Comparison of ENCODE assay signal across 9 cellular contexts in genomic region chr14:95314609-95315008, GRCh38. TPM values are rescaled to one million over a fixed set of nuclear protein-coding genes. Genes with fewer than 3 reads are reported as not detected.
A peak's percentile ranks its signal among the peaks of the same experiment; 100 is the strongest.
DNase-seq lines count a peak whose midpoint lies in the region; ATAC-seq, FAIRE-seq and TF ChIP-seq lines count a peak whose summit lies in the region.
"Had no signal": no experiment of that assay in that cellular context is flagged by ENCODE, and none has a peak within 500 bp of the region (broad histone marks: within the 10 kb centered on the region; RNA-seq: fewer than 3 reads in every experiment).

No MANE protein-coding gene starts in this region.

- CTCF ChIA-PET in GM12878 (lab: Yijun Ruan, JAX) = interaction anchor here (1.1 kb wide), 1 partner anchor 131 kb away, joined by 3 read pairs; no protein-coding TSS in a partner anchor

- peak overlapping the region; percentile 38; the same call in 1 of the 2 replicates for H3K9ac ChIP-seq in GM12878 (ENCODE audit: control insufficient read depth, insufficient read depth, low read length)

- DNase-seq in A172 (ENCODE audit: low spot score) (peak; percentile 12), GM12878 (ENCODE audit: low read depth, low spot score) (peak; percentile 45), omental fat pad (ENCODE audit: low spot score) (no peak), LoVo (ENCODE audit: low spot score) (no peak), DMS 273 (lab: John Stamatoyannopoulos, UW; ENCODE audit: unreplicated experiment) (no peak), GOT3 (lab: John Stamatoyannopoulos, UW) (no peak)

- POLR2A ChIA-PET in GM12878 (lab: Charles Lee) = interaction anchor here (1.4 to 2.8 kb wide), 2 partner anchors 9 to 13 kb away, joined by 3 to 21 read pairs; no protein-coding TSS in a partner anchor

- TF ChIP-seq CTCF in GM12878 (IDR thresholded peaks at IDR 0.05 in 2 of 3, conservative IDR thresholded peaks at IDR 0.05 in 1 of 3; ENCODE audit: control insufficient read depth in 2 of 3, extremely low read depth in 1 of 3, insufficient read depth in 1 of 3, low read depth in 3 of 3, low read length in 3 of 3) (no peak), omental fat pad (IDR thresholded peaks at IDR 0.05) (no peak)

- peak in 1 of 2 experiments; percentile 36; a peak in 1 of 4 replicates for TF ChIP-seq EP300 in GM12878 (IDR thresholded peaks at IDR 0.05; ENCODE audit: borderline replicate concordance in 1 of 2, control insufficient read depth in 1 of 2, low read depth in 2 of 2, low read length in 2 of 2)

- 16% methylated on average over 6 of the region's 6 CpGs for whole genome bisulfite sequencing in GM12878 (ENCODE audit: insufficient coverage, insufficient replicate concordance, low lambda C conversion rate, missing lambda C conversion rate)

- peak; percentile 35 for FAIRE-seq in GM12878 (lab: Jason Lieb, UNC)

- no peaks in the 10 kb centered on the region; the same call in 2 of the 3 replicates for H3K9me3 ChIP-seq in GM12878 (replicated peaks; ENCODE audit: control insufficient read depth, insufficient read depth, low read length)

- no peaks in the 10 kb centered on the region for H3K27me3 ChIP-seq in GM12878 (replicated peaks in 1 of 2; ENCODE audit: control insufficient read depth in 2 of 2, insufficient read depth in 2 of 2, low read length in 1 of 2)

- TF ChIP-seq POLR2A in GM12878 (IDR thresholded peaks at IDR 0.05; ENCODE audit: low read depth, low read length) = no peak

- SMC1A ChIA-PET in GM12878 (lab: Charles Lee; ENCODE audit: uncharacterized antibody, unreplicated experiment) = interaction anchor here (0.7 to 3.7 kb wide), 4 partner anchors 10 to 59 kb away, joined by 3 to 19 read pairs (median 4); no protein-coding TSS in a partner anchor

- H3K27ac ChIP-seq in GM12878 (ENCODE audit: control insufficient read depth, insufficient read depth) = peak overlapping the region; percentile 22

- H3K36me3 ChIP-seq in GM12878 (ENCODE audit: control insufficient read depth in 2 of 2, insufficient read depth in 2 of 2, low read length in 1 of 2) = no peaks in the 10 kb centered on the region; a peak in 1 of 4 replicates

- ATAC-seq in GM19043 (IDR thresholded peaks at IDR 0.05; ENCODE audit: low read depth, unreplicated experiment) (peak; percentile 70), HG03460 (IDR thresholded peaks at IDR 0.05; ENCODE audit: unreplicated experiment) (peak; percentile 83), GM12878 (peak; percentile 89), omental fat pad (ENCODE audit: low FRiP score) (peak; percentile 68)

- TF ChIP-seq RAD21 in GM12878 (IDR thresholded peaks at IDR 0.05; ENCODE audit: insufficient read depth, low read depth, low read length) = no peak

- no TSS peak for BruUV-seq in GM12878 (replicated peaks; lab: Mats Ljungman, UMichigan)

- RAD21 ChIA-PET in GM12878 (lab: Charles Lee; ENCODE audit: unreplicated experiment) = interaction anchor here (1.0 to 2.5 kb wide), 4 partner anchors 13 to 104 kb away, joined by 4 to 8 read pairs (median 6); no protein-coding TSS in a partner anchor

- in situ Hi-C loops in GM12878 (cut with MboI) = no loop called here

- 0 out of 2 replicates have a peak overlapping the region, but pooled peaks have one; percentile 5 for H3K4me3 ChIP-seq in GM12878
- H3K4me3 ChIP-seq: skin epidermis had no signal

- H3K79me2 ChIP-seq in GM12878 (ENCODE audit: control insufficient read depth, insufficient read depth, low read length) = no peaks in the 10 kb centered on the region; the same call in 1 of the 2 replicates

- intact Hi-C loops in GM12878 (cut with micrococcal nuclease; ENCODE audit: unreplicated experiment) = loop anchor here (2.0 to 5.0 kb wide), 2 partner anchors 50 to 97 kb away; no protein-coding TSS in a partner anchor

- H4K20me1 ChIP-seq in GM12878 (ENCODE audit: control insufficient read depth, insufficient read depth) = no peaks in the 10 kb centered on the region

- peak overlapping the region; percentile 52 for H3K4me2 ChIP-seq in GM12878 (ENCODE audit: control insufficient read depth, insufficient read depth)

- peaks cover 29% of the 10 kb centered on the region for H3K4me1 ChIP-seq in GM12878 (ENCODE audit: control insufficient read depth, insufficient read depth, low read length)

- H2AFZ ChIP-seq in GM12878 (ENCODE audit: control insufficient read depth, low read depth, low read length) = no peak overlapping the region

TF ChIP-seq in GM12878, 131 proteins besides CTCF, POLR2A, EP300 and RAD21 (continues in another document):
- peak; percentile 64; the same call in 1 of the 2 replicates for TF ChIP-seq JUND (IDR thresholded peaks at IDR 0.05; ENCODE audit: low read depth, low read length)
- TF ChIP-seq ZBED1 (IDR thresholded peaks at IDR 0.05; ENCODE audit: borderline replicate concordance) = no peak
- no peak for TF ChIP-seq MYB (IDR thresholded peaks at IDR 0.05; ENCODE audit: borderline replicate concordance, low read depth, low read length)
- no peak for TF ChIP-seq POLR2AphosphoS5 (IDR thresholded peaks at IDR 0.05; ENCODE audit: low read length)
- TF ChIP-seq IKZF2 (IDR thresholded peaks at IDR 0.05) = peak; percentile 61 to 66
- TF ChIP-seq, protein P1, sequence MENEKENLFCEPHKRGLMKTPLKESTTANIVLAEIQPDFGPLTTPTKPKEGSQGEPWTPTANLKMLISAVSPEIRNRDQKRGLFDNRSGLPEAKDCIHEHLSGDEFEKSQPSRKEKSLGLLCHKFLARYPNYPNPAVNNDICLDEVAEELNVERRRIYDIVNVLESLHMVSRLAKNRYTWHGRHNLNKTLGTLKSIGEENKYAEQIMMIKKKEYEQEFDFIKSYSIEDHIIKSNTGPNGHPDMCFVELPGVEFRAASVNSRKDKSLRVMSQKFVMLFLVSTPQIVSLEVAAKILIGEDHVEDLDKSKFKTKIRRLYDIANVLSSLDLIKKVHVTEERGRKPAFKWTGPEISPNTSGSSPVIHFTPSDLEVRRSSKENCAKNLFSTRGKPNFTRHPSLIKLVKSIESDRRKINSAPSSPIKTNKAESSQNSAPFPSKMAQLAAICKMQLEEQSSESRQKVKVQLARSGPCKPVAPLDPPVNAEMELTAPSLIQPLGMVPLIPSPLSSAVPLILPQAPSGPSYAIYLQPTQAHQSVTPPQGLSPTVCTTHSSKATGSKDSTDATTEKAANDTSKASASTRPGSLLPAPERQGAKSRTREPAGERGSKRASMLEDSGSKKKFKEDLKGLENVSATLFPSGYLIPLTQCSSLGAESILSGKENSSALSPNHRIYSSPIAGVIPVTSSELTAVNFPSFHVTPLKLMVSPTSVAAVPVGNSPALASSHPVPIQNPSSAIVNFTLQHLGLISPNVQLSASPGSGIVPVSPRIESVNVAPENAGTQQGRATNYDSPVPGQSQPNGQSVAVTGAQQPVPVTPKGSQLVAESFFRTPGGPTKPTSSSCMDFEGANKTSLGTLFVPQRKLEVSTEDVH (IDR thresholded peaks at IDR 0.05; ENCODE audit: low read depth, partially characterized antibody) = no peak
- 0 out of 2 replicates have a peak, but pooled peaks have one; percentile 60 for TF ChIP-seq TARDBP (IDR thresholded peaks at IDR 0.05; ENCODE audit: borderline replicate concordance)
- peak; percentile 37 to 39; a peak in 1 of 4 replicates for TF ChIP-seq BHLHE40 (IDR thresholded peaks at IDR 0.05; ENCODE audit: borderline replicate concordance in 1 of 2, low read depth in 2 of 2, low read length in 1 of 2)
- no peak for TF ChIP-seq KAT2A (conservative IDR thresholded peaks at IDR 0.05; ENCODE audit: control insufficient read depth, low read depth, low read length)
- TF ChIP-seq BRCA1 (IDR thresholded peaks at IDR 0.05; ENCODE audit: low read depth, low read length) = no peak
- no peak for TF ChIP-seq CEBPB (IDR thresholded peaks at IDR 0.05; ENCODE audit: borderline replicate concordance in 1 of 2, low read depth in 2 of 2, low read length in 2 of 2)
- 0 out of 2 replicates have a peak, but pooled peaks have one; percentile 16 for TF ChIP-seq FOXM1 (IDR thresholded peaks at IDR 0.05; ENCODE audit: low read depth, low read length)
- no peak for TF ChIP-seq HDAC2 (IDR thresholded peaks at IDR 0.05)
- no peak for TF ChIP-seq EZH2 (IDR thresholded peaks at IDR 0.05; ENCODE audit: borderline replicate concordance, control insufficient read depth, low read depth, low read length)
- no peak for TF ChIP-seq ZNF622 (IDR thresholded peaks at IDR 0.05)

RNA-seq across cellular contexts. Expression of gene CLMN, which starts 5.1 kb away (rescaled TPM):
- total RNA-seq in A172 (2014; rRNA removed; shearing (Covaris generic)) = 1.5 and 1.8 TPM in 2 replicates
- 113 and 120 TPM in 2 replicates for total RNA-seq in GM12878 (2013; cell fraction: nucleolus; rRNA removed)
- total RNA-seq in GM12878 (2014; rRNA removed) = 13.1 and 13.6 TPM in 2 replicates
- 19.9 and 20.3 TPM in 2 replicates for total RNA-seq in GM12878 (2014; rRNA removed; fragmentation: Illumina TruSeq; extraction: Trizol)
- 40.2 and 40.4 TPM in 2 replicates for total RNA-seq in GM12878 (2021)
- 7.5 TPM for polyA plus RNA-seq in GM12878 (2011; ENCODE audit: low read depth)
- polyA plus RNA-seq in GM12878 (2011; rRNA removed) = 10.2 and 12.1 TPM in 2 replicates
- polyA plus RNA-seq in GM12878 (2011; cell fraction: cytosol; rRNA removed) = 6.8 and 7.1 TPM in 2 replicates
- polyA plus RNA-seq in GM12878 (2011; cell fraction: nucleus; rRNA removed) = 28.8 and 37.1 TPM in 2 replicates
- polyA plus RNA-seq in GM12878 (2012) = 10.5 and 13.6 TPM in 2 replicates
- polyA plus RNA-seq in GM12878 (2014; fragmentation: Illumina TruSeq; extraction: Trizol) = 21.0 and 24.3 TPM in 2 replicates
- 10 to 100 TPM in 1 of 2 experiments, 1 to 10 TPM in 1; 7.8 to 13.1 TPM for polyA plus RNA-seq in GM12878 (2014; fragmentation: Nextera tagmentation; extraction: Ambion mirVana)
- 15.6 and 16.8 TPM in 2 replicates for polyA plus RNA-seq in GM12878 (2014; rRNA removed)
- polyA plus RNA-seq in GM12878 (2016; fragmentation: Nextera tagmentation; extraction: Ambion mirVana) = 10 to 100 TPM; 26.1 to 49.3 TPM
- 8.2 and 11.1 TPM in 2 replicates for polyA minus RNA-seq in GM12878 (2011; rRNA and poly(A)+ RNA removed)
- 3.2 and 4.5 TPM in 2 replicates for polyA minus RNA-seq in GM12878 (2011; cell fraction: cytosol; rRNA and poly(A)+ RNA removed)
- polyA minus RNA-seq in GM12878 (2011; cell fraction: nucleus; rRNA and poly(A)+ RNA removed) = 11.0 and 12.8 TPM in 2 replicates
- 10 to 100 TPM; 25.1 to 41.9 (median 32.9) TPM for total RNA-seq in omental fat pad

Comparison
In these comparisons a context has a peak if more than half of its experiments do, and no peak if none do; other contexts are left out.
1. DNase-seq: peak in A172 (single experiment) and GM12878 (single experiment); none in omental fat pad (single experiment), LoVo (single experiment), DMS 273 (single experiment) and GOT3 (single experiment).
2. Peak in every context shown above with its lines, with median percentiles within 50 percentile points of each other: ATAC-seq.